22 cellular contexts compared by ENCODE assay signal in genomic region chr13:75329097-75329496, GRCh38.
"Had no signal": no experiment of that assay in that cellular context is flagged by ENCODE, and none has a peak within 500 bp of the region (broad histone marks: within the 10 kb centered on the region; RNA-seq: fewer than 3 reads in every experiment).

No MANE protein-coding gene starts in this region.

- H3K9me3 ChIP-seq: adrenal gland, ascending aorta, esophagus squamous epithelium, heart left ventricle, spleen, transverse colon, vagina had no signal

- H3K4me3 Mint-ChIP-seq: activated naive CD8-positive, alpha-beta T cell; activated T-cell treated with anti-CD3 and anti-CD28 coated beads, Interleukin-2, amount 50 U/mL, for 24 hours; central memory CD8-positive, alpha-beta T cell; naive B cell; neural progenitor cell; stimulated activated naive CD8-positive, alpha-beta T cell treated with anti-CD3 and anti-CD28 coated beads, Interleukin-15, amount 100 ng/mL, for 72 hours had no signal

- ATAC-seq: activated CD4-positive, CD25-positive, alpha-beta regulatory T cell treated with anti-CD3 and anti-CD28 coated beads, Interleukin-2, amount 50 U/mL, for 24 hours; stimulated activated naive CD8-positive, alpha-beta T cell treated with anti-CD3 and anti-CD28 coated beads, Interleukin-15, amount 100 ng/mL, for 72 hours had no signal

- DNase-seq: activated CD4-positive, alpha-beta T cell treated with anti-CD3 and anti-CD28 coated beads, Interleukin-2, amount 50 U/mL, for 1 hour; activated naive CD4-positive, alpha-beta T cell; activated T-cell treated with anti-CD3 and anti-CD28 coated beads, Interleukin-2, amount 50 U/mL, for 24 hours; adrenal gland; effector memory CD4-positive, alpha-beta T cell; esophagus squamous epithelium; heart left ventricle; left cardiac atrium; mesenchymal stem cell; naive B cell; retina; spleen; stimulated activated CD4-positive, alpha-beta T cell treated with anti-CD3 and anti-CD28 coated beads, Interleukin-4, amount 100 ng/mL, for 24 hours; stimulated activated naive CD8-positive, alpha-beta T cell treated with anti-CD3 and anti-CD28 coated beads, Interleukin-15, amount 100 ng/mL, for 72 hours; transverse colon had no signal

- H3K9ac ChIP-seq: neural progenitor cell had no signal

- H3K36me3 ChIP-seq: ascending aorta, neural progenitor cell, spleen, vagina had no signal

- H3K27me3 Mint-ChIP-seq: activated naive CD8-positive, alpha-beta T cell; activated T-cell treated with anti-CD3 and anti-CD28 coated beads, Interleukin-2, amount 50 U/mL, for 24 hours; central memory CD8-positive, alpha-beta T cell; naive B cell; stimulated activated naive CD8-positive, alpha-beta T cell treated with anti-CD3 and anti-CD28 coated beads, Interleukin-15, amount 100 ng/mL, for 72 hours had no signal

- H3K4me2 ChIP-seq: neural progenitor cell had no signal

- H3K27ac ChIP-seq: ascending aorta, spleen, transverse colon, vagina had no signal

- H2AFZ ChIP-seq: neural progenitor cell had no signal

- H3K4me3 ChIP-seq: adrenal gland, ascending aorta, esophagus squamous epithelium, heart left ventricle, neural progenitor cell, spleen, transverse colon, vagina had no signal

- H3K4me1 ChIP-seq: ascending aorta, transverse colon, vagina had no signal

- H3K36me3 Mint-ChIP-seq: activated naive CD8-positive, alpha-beta T cell; naive B cell; neural progenitor cell had no signal

- H3K27me3 ChIP-seq: adrenal gland, ascending aorta, esophagus squamous epithelium, heart left ventricle, neural progenitor cell, spleen, transverse colon, vagina had no signal

- H3K9me3 Mint-ChIP-seq: activated T-cell treated with anti-CD3 and anti-CD28 coated beads, Interleukin-2, amount 50 U/mL, for 24 hours; activated T-helper 2 cell treated with anti-CD3 and anti-CD28 coated beads, Interferon-gamma antibody, Interleukin-2, Interleukin-4, amounts not matched to agents 10 μg/mL and 5 μg/mL and 100 μg/mL, durations not matched to agents 14 hours and 24 hours and 36 hours; central memory CD8-positive, alpha-beta T cell; naive B cell; neural progenitor cell; stimulated activated naive CD8-positive, alpha-beta T cell treated with anti-CD3 and anti-CD28 coated beads, Interleukin-15, amount 100 ng/mL, for 72 hours had no signal

- H3K27ac Mint-ChIP-seq: activated naive CD8-positive, alpha-beta T cell; activated T-cell treated with anti-CD3 and anti-CD28 coated beads, Interleukin-2, amount 50 U/mL, for 24 hours; activated T-helper 2 cell treated with anti-CD3 and anti-CD28 coated beads, Interferon-gamma antibody, Interleukin-2, Interleukin-4, amounts not matched to agents 10 μg/mL and 5 μg/mL and 100 μg/mL, durations not matched to agents 14 hours and 24 hours and 36 hours; naive B cell; neural progenitor cell; stimulated activated naive CD8-positive, alpha-beta T cell treated with anti-CD3 and anti-CD28 coated beads, Interleukin-15, amount 100 ng/mL, for 72 hours had no signal
